Comparison of ENCODE assay signal across 25 cellular contexts in genomic region chr12:119664642-119665041, GRCh38.
"Had no signal": no experiment of that assay in that cellular context is flagged by ENCODE, and none has a peak within 500 bp of the region (broad histone marks: within the 10 kb centered on the region; RNA-seq: fewer than 3 reads in every experiment).

No MANE protein-coding gene starts in this region.

- H3K27me3 Mint-ChIP-seq: progenitor cell of endocrine pancreas; stimulated activated naive CD8-positive, alpha-beta T cell treated with anti-CD3 and anti-CD28 coated beads, Interleukin-15, amount 100 ng/mL, for 72 hours had no signal

- ATAC-seq: heart right ventricle; left cardiac atrium; lower lobe of right lung; natural killer cell; stimulated activated naive CD8-positive, alpha-beta T cell treated with anti-CD3 and anti-CD28 coated beads, Interleukin-15, amount 100 ng/mL, for 72 hours; upper lobe of right lung had no signal

- H3K27ac Mint-ChIP-seq: natural killer cell; progenitor cell of endocrine pancreas; stimulated activated naive CD8-positive, alpha-beta T cell treated with anti-CD3 and anti-CD28 coated beads, Interleukin-15, amount 100 ng/mL, for 72 hours had no signal

- H3K9me3 ChIP-seq: esophagus squamous epithelium, heart right ventricle, left ventricle myocardium inferior, lower lobe of right lung, ovary, sigmoid colon, spleen, suprapubic skin, transverse colon, upper lobe of right lung, uterus had no signal

- H3K27ac ChIP-seq: coronary artery, lower lobe of right lung, ovary, sigmoid colon, suprapubic skin, transverse colon, upper lobe of right lung, uterus had no signal

- H3K36me3 ChIP-seq: esophagus squamous epithelium, heart right ventricle, left ventricle myocardium inferior, lower lobe of right lung, ovary, sigmoid colon, suprapubic skin, transverse colon, upper lobe of right lung, uterus had no signal

- H3K36me3 Mint-ChIP-seq: natural killer cell had no signal

- DNase-seq: dermis blood vessel endothelial cell; effector memory CD4-positive, alpha-beta T cell; esophagus squamous epithelium; foreskin melanocyte; glutamatergic neuron; heart right ventricle; hippocampal formation; left cardiac atrium; left ventricle myocardium inferior; lower lobe of right lung; natural killer cell; occipital lobe; ovary; sigmoid colon; spleen; stimulated activated CD4-positive, alpha-beta T cell treated with anti-CD3 and anti-CD28 coated beads, Interleukin-15, amount 100 ng/mL, for 24 hours; stimulated activated CD4-positive, alpha-beta T cell treated with anti-CD3 and anti-CD28 coated beads, Interleukin-2, amount 100 ng/mL, for 48 hours; stimulated activated naive CD4-positive, alpha-beta T cell; stimulated activated naive CD8-positive, alpha-beta T cell treated with anti-CD3 and anti-CD28 coated beads, Interleukin-15, amount 100 ng/mL, for 72 hours; transverse colon; upper lobe of right lung; uterus had no signal

- H3K4me3 ChIP-seq: coronary artery, esophagus squamous epithelium, heart right ventricle, left ventricle myocardium inferior, lower lobe of right lung, ovary, sigmoid colon, spleen, suprapubic skin, transverse colon, upper lobe of right lung, uterus had no signal

- H3K4me3 Mint-ChIP-seq: natural killer cell; stimulated activated naive CD8-positive, alpha-beta T cell treated with anti-CD3 and anti-CD28 coated beads, Interleukin-15, amount 100 ng/mL, for 72 hours had no signal

- H3K27me3 ChIP-seq: esophagus squamous epithelium, heart right ventricle, ovary, sigmoid colon, spleen, suprapubic skin, transverse colon, upper lobe of right lung, uterus had no signal

- H3K9me3 Mint-ChIP-seq: natural killer cell had no signal
